In the genomic region with DNA sequence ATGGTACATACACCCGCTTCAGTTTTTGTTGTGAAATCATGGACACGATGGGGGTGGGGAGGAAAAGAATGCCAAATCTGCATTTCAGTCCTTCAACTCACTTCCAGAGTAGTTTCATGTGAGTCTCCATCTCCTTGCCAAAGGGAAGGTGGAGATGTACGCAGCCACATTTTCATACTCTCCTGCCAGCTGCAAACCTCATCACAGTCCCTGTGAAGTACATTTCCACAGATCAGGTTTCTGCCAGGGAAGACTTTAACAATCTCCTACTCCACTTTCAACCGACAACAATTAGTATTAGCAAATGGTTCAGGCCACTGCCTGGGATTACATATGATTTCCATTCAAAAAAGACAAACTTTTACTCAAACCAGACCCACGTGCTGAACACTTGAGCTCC, we compare ENCODE assay signal across 18 cellular contexts. TPM values are rescaled to one million over a fixed set of nuclear protein-coding genes. Genes with fewer than 3 reads are reported as not detected.
DNase-seq lines count a peak whose midpoint lies in the region; ATAC-seq, FAIRE-seq and TF ChIP-seq lines count a peak whose summit lies in the region.
"Had no signal": no experiment of that assay in that cellular context is flagged by ENCODE, and none has a peak within 500 bp of the region (broad histone marks: within the 10 kb centered on the region; RNA-seq: fewer than 3 reads in every experiment).

No MANE protein-coding gene starts in this region.

- TF ChIP-seq EP300 in K562 (IDR thresholded peaks at IDR 0.05; ENCODE audit: low read length): no peak

- CTCF ChIA-PET in K562 (lab: Yijun Ruan, JAX; ENCODE audit: low intra/inter-chr PET ratio): no interaction called here

- H3K4me2 ChIP-seq in K562 (ENCODE audit: insufficient read depth, low read length): no peak overlapping the region

- no peak for ATAC-seq in K562
- no peak for ATAC-seq in HG02852 (IDR thresholded peaks at IDR 0.05; ENCODE audit: unreplicated experiment)
- ATAC-seq: naive thymus-derived CD4-positive, alpha-beta T cell; pancreas; right cardiac atrium had no signal

- H3K27me3 ChIP-seq in ACC112 (ENCODE audit: insufficient read depth, low read length) (0 out of 2 replicates have a peak, but pooled peaks cover 3% of the 10 kb centered on the region), K562 (ENCODE audit: control insufficient read depth in 2 of 2, insufficient read depth in 2 of 2, low read length in 2 of 2) (no peaks in the 10 kb centered on the region)
- H3K27me3 ChIP-seq: pancreas had no signal

- intact Hi-C loops in K562 (cut with micrococcal nuclease) (no loop called here), head of caudate nucleus (cut with DNase I) (no loop called here)

- no peaks in the 10 kb centered on the region for H3K79me2 ChIP-seq in ACC112 (ENCODE audit: control insufficient read depth, insufficient read depth, low read length, unreplicated experiment)
- no peaks in the 10 kb centered on the region for H3K79me2 ChIP-seq in K562 (ENCODE audit: control insufficient read depth, insufficient read depth, low read length)

- no peaks in the 10 kb centered on the region for H3K9me3 ChIP-seq in K562 (replicated peaks; ENCODE audit: control insufficient read depth, insufficient read depth, low read depth, low read length)
- H3K9me3 ChIP-seq: pancreas had no signal

- WGBS in K562 (ENCODE audit: insufficient coverage, low coverage, missing lambda C conversion rate): 49% methylated on average over 5 of the region's 5 CpGs

- H3K4me1 ChIP-seq in ACC112 (ENCODE audit: control insufficient read depth, insufficient read depth, low read length, unreplicated experiment) (peaks cover 15% of the 10 kb centered on the region), K562 (replicated peaks in 1 of 2; ENCODE audit: control insufficient read depth in 2 of 2, insufficient read depth in 2 of 2, low read length in 2 of 2) (peaks cover 0 to 12% of the 10 kb centered on the region in 2 experiments; a peak in 2 of 5 replicates)
- H3K4me1 ChIP-seq: pancreas had no signal

- in situ Hi-C loops in K562 (cut with MboI): no loop called here

- H3K9me1 ChIP-seq in K562 (ENCODE audit: control insufficient read depth, insufficient read depth, low read length): no peaks in the 10 kb centered on the region

- no peak overlapping the region for H3K4me3 ChIP-seq in ACC112 (ENCODE audit: low read depth, low read length)
- no peak overlapping the region for H3K4me3 ChIP-seq in K562
- H3K4me3 ChIP-seq: pancreas had no signal

- H3K9ac ChIP-seq in K562 (ENCODE audit: insufficient read depth in 1 of 2, low read depth in 2 of 2, low read length in 2 of 2): no peak overlapping the region

- H3K27ac ChIP-seq in ACC112 (ENCODE audit: low read depth, low read length): no peak overlapping the region
- H3K27ac ChIP-seq in K562 (ENCODE audit: extremely low read depth, low read depth, low read length): no peak overlapping the region
- H3K27ac ChIP-seq: pancreas, WERI-Rb-1 had no signal

- no peaks in the 10 kb centered on the region for H4K20me1 ChIP-seq in K562 (replicated peaks; ENCODE audit: control insufficient read depth, insufficient read depth, low read length)

- no TSS peak for BruUV-seq in K562 (replicated peaks; lab: Mats Ljungman, UMichigan)

- peak overlapping the region; percentile 17 for H2AFZ ChIP-seq in ACC112 (ENCODE audit: low read length, unreplicated experiment)
- H2AFZ ChIP-seq in K562 (ENCODE audit: low read depth, low read length): peak overlapping the region; percentile 78

- no peaks in the 10 kb centered on the region for H3K36me3 ChIP-seq in ACC112 (ENCODE audit: insufficient read depth, low read length)
- H3K36me3 ChIP-seq in K562 (ENCODE audit: control insufficient read depth, insufficient read depth, low read length): no peaks in the 10 kb centered on the region
- H3K36me3 ChIP-seq: pancreas, WERI-Rb-1 had no signal

- no peak for TF ChIP-seq RAD21 in K562 (CRISPR knock-in tag; conservative IDR thresholded peaks at IDR 0.05 in 1 of 2, IDR thresholded peaks at IDR 0.05 in 1 of 2)

- no peak for FAIRE-seq in K562 (lab: Jason Lieb, UNC)
- FAIRE-seq: GM12891, pancreas had no signal

- DNase-seq in Daoy (ENCODE audit: low read depth) (peak; percentile 16), K562 (ENCODE audit: extremely low read depth in 1 of 4, low spot score in 3 of 4) (no peak), myocyte (ENCODE audit: low read depth) (peak; percentile 64), MV-4-11 (lab: John Stamatoyannopoulos, UW) (no peak), head of caudate nucleus (no peak)
- DNase-seq: activated CD8-positive, alpha-beta memory T cell treated with anti-CD3 and anti-CD28 coated beads, Interleukin-2, amount 50 U/mL, for 48 hours; CD4-positive, alpha-beta memory T cell; kidney glomerular epithelial cell; mammary epithelial cell; naive thymus-derived CD4-positive, alpha-beta T cell; NCI-H187 treated with DMSO at 0.1 percent for 48 hours; NCI-H526 treated with DMSO at 0.1 percent for 48 hours; pancreas; right cardiac atrium; WERI-Rb-1 had no signal

- POLR2A ChIA-PET in K562 (lab: Yijun Ruan, JAX): no interaction called here

- no peak for TF ChIP-seq CTCF in K562 (IDR thresholded peaks at IDR 0.05 in 2 of 3, conservative IDR thresholded peaks at IDR 0.05 in 1 of 3; ENCODE audit: insufficient read depth in 2 of 3, low read depth in 1 of 3, low read length in 3 of 3)

- TF ChIP-seq POLR2A in K562 (conservative IDR thresholded peaks at IDR 0.05): no peak

TF ChIP-seq in K562, 482 proteins besides CTCF, POLR2A, EP300 and RAD21 (continues in another document):
- TF ChIP-seq EGR1 (conservative IDR thresholded peaks at IDR 0.05) (no peak), MXI1 (IDR thresholded peaks at IDR 0.05; ENCODE audit: low read depth, low read length) (no peak), ZNF324 (CRISPR knock-in tag; IDR thresholded peaks at IDR 0.05) (no peak), ZKSCAN3 (CRISPR knock-in tag; IDR thresholded peaks at IDR 0.05) (no peak), SP1 (CRISPR knock-in tag; IDR thresholded peaks at IDR 0.05) (no peak), RFX7 (CRISPR knock-in tag; IDR thresholded peaks at IDR 0.05) (no peak)
- TF ChIP-seq, protein P1, sequence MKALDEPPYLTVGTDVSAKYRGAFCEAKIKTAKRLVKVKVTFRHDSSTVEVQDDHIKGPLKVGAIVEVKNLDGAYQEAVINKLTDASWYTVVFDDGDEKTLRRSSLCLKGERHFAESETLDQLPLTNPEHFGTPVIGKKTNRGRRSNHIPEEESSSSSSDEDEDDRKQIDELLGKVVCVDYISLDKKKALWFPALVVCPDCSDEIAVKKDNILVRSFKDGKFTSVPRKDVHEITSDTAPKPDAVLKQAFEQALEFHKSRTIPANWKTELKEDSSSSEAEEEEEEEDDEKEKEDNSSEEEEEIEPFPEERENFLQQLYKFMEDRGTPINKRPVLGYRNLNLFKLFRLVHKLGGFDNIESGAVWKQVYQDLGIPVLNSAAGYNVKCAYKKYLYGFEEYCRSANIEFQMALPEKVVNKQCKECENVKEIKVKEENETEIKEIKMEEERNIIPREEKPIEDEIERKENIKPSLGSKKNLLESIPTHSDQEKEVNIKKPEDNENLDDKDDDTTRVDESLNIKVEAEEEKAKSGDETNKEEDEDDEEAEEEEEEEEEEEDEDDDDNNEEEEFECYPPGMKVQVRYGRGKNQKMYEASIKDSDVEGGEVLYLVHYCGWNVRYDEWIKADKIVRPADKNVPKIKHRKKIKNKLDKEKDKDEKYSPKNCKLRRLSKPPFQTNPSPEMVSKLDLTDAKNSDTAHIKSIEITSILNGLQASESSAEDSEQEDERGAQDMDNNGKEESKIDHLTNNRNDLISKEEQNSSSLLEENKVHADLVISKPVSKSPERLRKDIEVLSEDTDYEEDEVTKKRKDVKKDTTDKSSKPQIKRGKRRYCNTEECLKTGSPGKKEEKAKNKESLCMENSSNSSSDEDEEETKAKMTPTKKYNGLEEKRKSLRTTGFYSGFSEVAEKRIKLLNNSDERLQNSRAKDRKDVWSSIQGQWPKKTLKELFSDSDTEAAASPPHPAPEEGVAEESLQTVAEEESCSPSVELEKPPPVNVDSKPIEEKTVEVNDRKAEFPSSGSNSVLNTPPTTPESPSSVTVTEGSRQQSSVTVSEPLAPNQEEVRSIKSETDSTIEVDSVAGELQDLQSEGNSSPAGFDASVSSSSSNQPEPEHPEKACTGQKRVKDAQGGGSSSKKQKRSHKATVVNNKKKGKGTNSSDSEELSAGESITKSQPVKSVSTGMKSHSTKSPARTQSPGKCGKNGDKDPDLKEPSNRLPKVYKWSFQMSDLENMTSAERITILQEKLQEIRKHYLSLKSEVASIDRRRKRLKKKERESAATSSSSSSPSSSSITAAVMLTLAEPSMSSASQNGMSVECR (CRISPR knock-in tag; IDR thresholded peaks at IDR 0.05): no peak

RNA-seq across cellular contexts. Expression of a gene that starts 50.9 kb away (rescaled TPM):
- total RNA-seq in Daoy (2014; rRNA removed; shearing (Covaris generic)): 12.1 and 17.4 TPM in 2 replicates
- 3.3 and 28.6 TPM in 2 replicates for total RNA-seq in K562 (2011; cell fraction: chromatin; rRNA removed; ENCODE audit: low replicate concordance)
- total RNA-seq in K562 (2011; cell fraction: nucleolus; rRNA removed): 1.0 and 1.8 TPM in 2 replicates
- 3.1 and 4.3 TPM in 2 replicates for total RNA-seq in K562 (2011; cell fraction: nucleoplasm; rRNA removed)
- total RNA-seq in K562 (2014; rRNA removed): 3.6 and 6.7 TPM in 2 replicates
- total RNA-seq in K562 (2014; rRNA removed; fragmentation: Illumina TruSeq; extraction: Trizol): 8.6 and 9.0 TPM in 2 replicates
- total RNA-seq in K562 (2015; rRNA removed; fragmentation: Illumina TruSeq; extraction: Trizol): 8.0 and 8.4 TPM in 2 replicates
- total RNA-seq in K562 (2021): 5.0 and 6.4 TPM in 2 replicates
- polyA plus RNA-seq in K562 (2011; rRNA removed): 4.0 and 6.7 TPM in 2 replicates
- 0.28 and 0.94 TPM in 2 replicates for polyA plus RNA-seq in K562 (2011; cell fraction: cytosol; rRNA removed)
- polyA plus RNA-seq in K562 (2011; cell fraction: nucleus; rRNA removed): 2.7 and 3.3 TPM in 2 replicates
- 3.7 and 4.1 TPM in 2 replicates for polyA plus RNA-seq in K562 (2012)
- 5.5 and 7.0 TPM in 2 replicates for polyA plus RNA-seq in K562 (2014; fragmentation: Illumina TruSeq; extraction: Trizol)
- polyA plus RNA-seq in K562 (2014; fragmentation: Nextera tagmentation; extraction: Ambion mirVana): 1 to 10 TPM; 3.9 to 4.3 TPM
- 3.7 and 6.4 TPM in 2 replicates for polyA plus RNA-seq in K562 (2014; rRNA removed)
- 13.8 and 15.1 TPM in 2 replicates for polyA minus RNA-seq in K562 (2011; rRNA and poly(A)+ RNA removed)
- 1.5 and 4.7 TPM in 2 replicates for polyA minus RNA-seq in K562 (2011; cell fraction: cytosol; rRNA and poly(A)+ RNA removed)
- 8.3 and 11.3 TPM in 2 replicates for polyA minus RNA-seq in K562 (2011; cell fraction: nucleus; rRNA and poly(A)+ RNA removed)
- 10.1 and 12.2 TPM in 2 replicates for total RNA-seq in myocyte
- polyA plus RNA-seq in myocyte (2012): 1.9 TPM

Comparison
In these comparisons a context has a peak if more than half of its experiments do, and no peak if none do; other contexts are left out.
1. DNase-seq: peak in Daoy (single experiment) and myocyte (single experiment); none in K562 (0 of 4), MV-4-11 (single experiment) and head of caudate nucleus (0 of 42).